ENCODE assay signal across 8 cellular contexts in the genomic region with DNA sequence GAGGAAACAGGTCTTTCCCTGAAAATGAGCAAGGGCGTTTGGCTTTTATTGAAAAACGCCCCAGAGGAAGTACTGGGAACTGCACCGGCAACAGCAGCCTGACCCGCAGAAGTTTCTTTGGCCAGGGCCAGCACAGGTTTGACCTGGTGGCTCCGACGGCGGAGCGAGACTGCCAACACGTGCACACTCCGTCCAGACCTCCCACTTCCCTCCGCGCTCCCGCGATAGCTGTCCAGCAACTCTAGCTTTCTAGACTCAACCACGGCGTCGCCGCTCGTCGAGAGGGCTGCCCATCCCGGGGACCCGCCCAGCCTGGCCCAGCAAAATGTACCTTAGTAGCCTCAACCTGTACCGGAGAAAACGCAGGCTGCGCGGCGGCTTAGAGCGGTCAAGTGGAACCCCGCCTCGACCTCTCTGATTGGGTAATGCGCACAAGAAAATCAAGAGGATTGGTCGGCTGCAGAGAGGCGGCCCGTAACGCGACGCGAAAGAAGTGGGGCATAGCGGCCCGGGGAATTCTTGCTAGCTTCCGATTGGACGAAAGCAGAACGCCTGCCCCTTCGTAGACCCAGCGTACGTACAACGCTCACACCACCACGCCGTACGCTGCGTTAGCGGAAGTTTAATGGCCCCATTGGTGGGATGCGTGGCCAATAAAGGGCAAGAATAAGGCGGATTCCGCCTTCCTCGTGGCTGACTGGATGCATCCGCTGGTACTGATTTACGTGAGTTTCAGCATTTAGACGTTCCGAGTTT. TPM values are rescaled to one million over a fixed set of nuclear protein-coding genes. Genes with fewer than 3 reads are reported as not detected.
DNase-seq lines count a peak whose midpoint lies in the region; ATAC-seq, FAIRE-seq and TF ChIP-seq lines count a peak whose summit lies in the region.

A gene with protein sequence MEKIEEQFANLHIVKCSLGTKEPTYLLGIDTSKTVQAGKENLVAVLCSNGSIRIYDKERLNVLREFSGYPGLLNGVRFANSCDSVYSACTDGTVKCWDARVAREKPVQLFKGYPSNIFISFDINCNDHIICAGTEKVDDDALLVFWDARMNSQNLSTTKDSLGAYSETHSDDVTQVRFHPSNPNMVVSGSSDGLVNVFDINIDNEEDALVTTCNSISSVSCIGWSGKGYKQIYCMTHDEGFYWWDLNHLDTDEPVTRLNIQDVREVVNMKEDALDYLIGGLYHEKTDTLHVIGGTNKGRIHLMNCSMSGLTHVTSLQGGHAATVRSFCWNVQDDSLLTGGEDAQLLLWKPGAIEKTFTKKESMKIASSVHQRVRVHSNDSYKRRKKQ (minus strand): TSS at position 399 of the 756 bp plus-strand sequence. CDS start 41,929 bp downstream, outside the sequence.

- H3K9ac ChIP-seq in kidney (ENCODE audit: low read length in 2 of 2) = peak within 1 kb of the TSS; percentile 84 to 94

- peak within 1 kb of the TSS; percentile 96 for H3K27ac Mint-ChIP-seq in chondrocyte (ENCODE audit: unreplicated experiment)

- H3K27ac ChIP-seq in kidney (ENCODE audit: low read depth in 2 of 2, low read length in 2 of 2) = peak within 1 kb of the TSS; percentile 95

- H3K27me3 ChIP-seq in BJ (ENCODE audit: control insufficient read depth, insufficient read depth, low read length) = no peaks in the 10 kb centered on the region

- no peaks in the 10 kb centered on the region for H3K9me3 ChIP-seq in kidney (ENCODE audit: control insufficient read depth in 1 of 2, low read length in 2 of 2)

- H3K36me3 Mint-ChIP-seq in chondrocyte (ENCODE audit: low read depth) = peaks cover 4% of the 10 kb centered on the region

- peaks cover 13% of the 10 kb centered on the region for H3K4me1 Mint-ChIP-seq in chondrocyte (ENCODE audit: low read depth)

- H3K4me1 ChIP-seq in kidney (ENCODE audit: control insufficient read depth in 1 of 2, insufficient read depth in 1 of 2, low read depth in 1 of 2, low read length in 2 of 2) = peaks cover 3 to 4% of the 10 kb centered on the region in 2 donors

- POLR2A ChIA-PET in BJ (lab: Charles Lee) = interaction anchor here (0.6 to 1.0 kb wide), 5 partner anchors 99 to 299 kb away, joined by 3 to 6 read pairs (median 4); a partner anchor contains a TSS

- intact Hi-C loops in kidney (cut with DNase I) = no loop called here

- FAIRE-seq in kidney (lab: Jason Lieb, UNC) = peak; percentile 96

- no peaks in the 10 kb centered on the region for H3K27me3 Mint-ChIP-seq in chondrocyte (ENCODE audit: low read depth)

- DNase-seq in BJ (ENCODE audit: low read depth) = peak; percentile 98
- DNase-seq in GM19238 (ENCODE audit: insufficient read length, low spot score) = peak; percentile 77
- DNase-seq in NCI-H510A treated with DMSO at 0.1 percent for 48 hours (lab: John Stamatoyannopoulos, UW) = peak; percentile 97
- DNase-seq in activated CD4-positive, alpha-beta T cell treated with anti-CD3 and anti-CD28 coated beads for 24 hours (ENCODE audit: low read depth in 2 of 2) = peak; percentile 88 to 89
- DNase-seq in chondrocyte (ENCODE audit: low spot score) = peak; percentile 99
- peak; percentile 99 for DNase-seq in kidney
- peak; percentile 96 for DNase-seq in stimulated activated CD4-positive, alpha-beta T cell treated with anti-CD3 and anti-CD28 coated beads, Interleukin-15, amount 100 ng/mL, for 24 hours

- H3K36me3 ChIP-seq in BJ (ENCODE audit: control insufficient read depth, insufficient read depth, low read length) (no peaks in the 10 kb centered on the region), kidney (ENCODE audit: control insufficient read depth in 1 of 2, insufficient read depth in 2 of 2, low read length in 2 of 2) (no peaks in the 10 kb centered on the region)

- peaks cover 6% of the 10 kb centered on the region for H3K9me3 Mint-ChIP-seq in chondrocyte (ENCODE audit: low read depth)

- CTCF ChIA-PET in BJ (lab: Yijun Ruan, JAX) = interaction anchor here (0.5 to 4.5 kb wide), 13 partner anchors 9 to 661 kb away, joined by 3 to 18 read pairs (median 3); no protein-coding TSS in a partner anchor

- H3K4me3 Mint-ChIP-seq in chondrocyte (ENCODE audit: unreplicated experiment) = peak within 1 kb of the TSS; percentile 97

- peak; percentile 81 for TF ChIP-seq CTCF in BJ (IDR thresholded peaks at IDR 0.05; ENCODE audit: insufficient read depth, low read depth, low read length)
- TF ChIP-seq CTCF in chondrocyte (IDR thresholded peaks at IDR 0.05) = peak; percentile 83
- TF ChIP-seq CTCF in kidney (IDR thresholded peaks at IDR 0.05; ENCODE audit: borderline replicate concordance, extremely low read depth, insufficient read depth) = peak; percentile 74

- H3K4me3 ChIP-seq in BJ (ENCODE audit: low read depth, low read length) (peak within 1 kb of the TSS; percentile 56), kidney (ENCODE audit: low read length in 2 of 2) (peak within 1 kb of the TSS; percentile 82 to 89)

- ATAC-seq in HG03442 (IDR thresholded peaks at IDR 0.05; ENCODE audit: unreplicated experiment) = peak; percentile 86

RNA-seq across cellular contexts. Expression of the gene that starts here (rescaled TPM):
- 2.0 and 5.6 TPM in 2 replicates for polyA plus RNA-seq in BJ (2011; rRNA removed)
- 3.1 and 3.2 TPM in 2 replicates for polyA minus RNA-seq in BJ (2011; rRNA and poly(A)+ RNA removed)
- total RNA-seq in chondrocyte = 10.6 to 11.7 TPM (median 10.8 TPM) in 3 replicates
- 15.7 TPM for total RNA-seq in kidney
- polyA plus RNA-seq in kidney (ENCODE audit: insufficient read depth, low read depth, low replicate concordance) = 10.8 TPM

Comparison
In these comparisons a context has a peak if more than half of its experiments do, and no peak if none do; other contexts are left out.
1. Peak in every context shown above with its lines: DNase-seq, ATAC-seq, H3K4me3 ChIP-seq and H3K27ac ChIP-seq.